8 cellular contexts compared by ENCODE assay signal in the genomic region with DNA sequence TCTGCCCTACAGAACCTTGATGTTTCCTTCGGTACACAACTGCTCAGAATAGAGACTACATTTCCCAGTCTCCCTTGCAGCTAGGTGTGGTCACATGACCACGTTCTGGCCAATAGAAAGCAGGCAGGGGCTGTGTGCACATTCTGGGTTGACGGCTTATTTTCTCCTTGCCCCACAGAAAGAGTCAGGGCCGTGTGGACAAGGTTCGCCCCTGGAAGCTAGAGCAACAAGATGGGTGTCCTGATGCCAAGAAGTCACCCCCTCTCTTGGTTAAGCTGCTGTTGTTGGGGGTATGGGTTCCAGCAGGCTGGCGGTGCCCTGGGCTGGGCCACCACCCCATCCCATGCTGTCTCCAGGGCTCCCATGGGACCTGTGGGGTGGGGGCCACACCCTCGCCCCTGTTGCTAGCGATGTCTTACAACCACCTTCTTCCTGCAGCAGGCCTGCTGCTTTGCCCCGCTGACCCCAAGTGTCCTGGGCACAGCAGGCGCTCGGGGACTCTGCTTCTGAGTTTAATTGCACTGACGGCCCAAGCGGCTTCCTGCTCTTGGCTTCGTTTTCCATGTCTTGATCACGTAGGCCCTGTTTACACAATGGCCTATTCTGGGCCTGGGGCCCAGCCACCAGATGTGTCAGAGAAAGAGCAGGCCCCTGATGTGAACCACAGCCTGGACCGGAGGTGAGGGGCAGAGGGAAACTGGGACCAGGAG. TPM values are rescaled to one million over a fixed set of nuclear protein-coding genes. Genes with fewer than 3 reads are reported as not detected.
DNase-seq lines count a peak whose midpoint lies in the region; ATAC-seq and TF ChIP-seq lines count a peak whose summit lies in the region.

No MANE protein-coding gene starts in this region.

- H3K79me2 ChIP-seq in DND-41 (ENCODE audit: insufficient read depth, low read length) (no peaks in the 10 kb centered on the region), GM23338 (replicated peaks; ENCODE audit: insufficient read depth) (no peaks in the 10 kb centered on the region)

- H3K4me3 ChIP-seq in DND-41 (ENCODE audit: low read depth in 1 of 2, low read length in 2 of 2) (no peak overlapping the region), GM23338 (no peak overlapping the region), NB4 (ENCODE audit: low read depth, low read length) (no peak overlapping the region), spleen (peak overlapping the region in 2 of 8 donors; percentile 7 to 57)

- WGBS in spleen, 5 donors: 46 to 52% (median 50%) methylated on average over 11 to 16 of the region's 16 CpGs

- no peak for TF ChIP-seq CTCF in DND-41 (IDR thresholded peaks at IDR 0.05; ENCODE audit: borderline replicate concordance, extremely low read depth, low read length, poor library complexity, severe bottlenecking)
- TF ChIP-seq CTCF in GM23338 (conservative IDR thresholded peaks at IDR 0.05; ENCODE audit: low read depth in 2 of 2): no peak
- TF ChIP-seq CTCF in NB4 (IDR thresholded peaks at IDR 0.05; ENCODE audit: low read depth, low read length): no peak
- TF ChIP-seq CTCF in spleen (IDR thresholded peaks at IDR 0.05 in 8 of 11, conservative IDR thresholded peaks at IDR 0.05 in 3 of 11): no peak

- peak overlapping the region; percentile 54; the same call in 1 of the 2 replicates for H2AFZ ChIP-seq in DND-41 (ENCODE audit: low read depth, low read length)
- H2AFZ ChIP-seq in GM23338: peak overlapping the region; percentile 38; the same call in 1 of the 2 replicates

- H3K9me3 ChIP-seq in DND-41 (ENCODE audit: insufficient read depth, low read length, severe bottlenecking): no peaks in the 10 kb centered on the region
- no peaks in the 10 kb centered on the region for H3K9me3 ChIP-seq in spleen

- H3K36me3 ChIP-seq in DND-41 (ENCODE audit: insufficient read depth, low read length): no peaks in the 10 kb centered on the region
- no peaks in the 10 kb centered on the region for H3K36me3 ChIP-seq in GM23338 (ENCODE audit: insufficient read depth)
- H3K36me3 ChIP-seq in spleen: peaks cover 0 to 22% (median 2%) of the 10 kb centered on the region in 6 donors

- H3K9me2 ChIP-seq in GM23338 (ENCODE audit: insufficient read depth): no peaks in the 10 kb centered on the region

- H3K27me3 Mint-ChIP-seq in GM23338 (ENCODE audit: insufficient read depth, low read depth, poor library complexity): peaks cover 11% of the 10 kb centered on the region

- H3K36me3 Mint-ChIP-seq in GM23338 (ENCODE audit: low read depth): no peaks in the 10 kb centered on the region

- no peak overlapping the region for H3K9ac ChIP-seq in DND-41 (ENCODE audit: low read depth, low read length)

- no peaks in the 10 kb centered on the region for H3K9me3 Mint-ChIP-seq in GM23338

- H3K27ac Mint-ChIP-seq in GM23338: no peak overlapping the region

- H3K27ac ChIP-seq in DND-41 (ENCODE audit: low read length): no peak overlapping the region
- H3K27ac ChIP-seq in GM23338 (ENCODE audit: low read depth): no peak overlapping the region
- H3K27ac ChIP-seq in spleen: peak overlapping the region; percentile 53 to 86 (median 76)

- H3F3A ChIP-seq in GM23338 (replicated peaks; ENCODE audit: low read depth): no peaks in the 10 kb centered on the region

- H3K4me2 ChIP-seq in DND-41 (ENCODE audit: insufficient read depth, low read length): no peak overlapping the region
- peak overlapping the region; percentile 58; the same call in 1 of the 2 replicates for H3K4me2 ChIP-seq in GM23338

- no peak for TF ChIP-seq POLR2A in NB4 (IDR thresholded peaks at IDR 0.05; ENCODE audit: extremely low read depth, insufficient read length)
- TF ChIP-seq POLR2A in spleen (IDR thresholded peaks at IDR 0.05): no peak

- no peaks in the 10 kb centered on the region for H4K20me1 ChIP-seq in DND-41 (ENCODE audit: insufficient read depth, low read length)
- H4K20me1 ChIP-seq in GM23338 (replicated peaks; ENCODE audit: insufficient read depth): no peaks in the 10 kb centered on the region

- ATAC-seq in DND-41 (ENCODE audit: insufficient read depth, low read depth): peak; percentile 84
- ATAC-seq in GM23338: peak; percentile 80

- peaks cover 9% of the 10 kb centered on the region for H3K4me1 Mint-ChIP-seq in GM23338

- intact Hi-C loops in spleen (cut with DNase I; ENCODE audit: low total_unique reads): loop anchor here (10.0 kb wide), 1 partner anchor 127 kb away; a partner anchor contains a TSS

- peak; percentile 60 for DNase-seq in DND-41
- DNase-seq in GM23338 (ENCODE audit: low spot score): peak; percentile 81
- peak; percentile 66 for DNase-seq in NB4 (ENCODE audit: low read depth)
- peak in 3 of 5 donors; percentile 19 to 48 (median 21) for DNase-seq in T-helper 1 cell
- DNase-seq in central memory CD4-positive, alpha-beta T cell: peak; percentile 40
- DNase-seq in islet precursor cell: peak; percentile 80
- DNase-seq in spleen: peak; percentile 90
- DNase-seq in cortex of kidney (lab: John Stamatoyannopoulos, UW): no peak

- H3K27me3 ChIP-seq in DND-41 (ENCODE audit: insufficient read depth, low read length, poor library complexity) (no peaks in the 10 kb centered on the region), GM23338 (ENCODE audit: insufficient read depth) (no peaks in the 10 kb centered on the region), spleen (replicated peaks in 1 of 7) (no peaks in the 10 kb centered on the region)

- H3K4me1 ChIP-seq in DND-41 (ENCODE audit: insufficient read depth, low read length) (no peaks in the 10 kb centered on the region), GM23338 (ENCODE audit: insufficient read depth) (no peaks in the 10 kb centered on the region), spleen (peaks cover 24 to 80% (median 60%) of the 10 kb centered on the region in 6 donors)

- peak overlapping the region; percentile 36; the same call in 2 of the 3 replicates for H3K4me3 Mint-ChIP-seq in GM23338

TF ChIP-seq in GM23338, 12 proteins besides CTCF, POLR2A, EP300 and RAD21 (continues in another document):
- TF ChIP-seq ZNF331 (CRISPR knock-in tag; IDR thresholded peaks at IDR 0.05; ENCODE audit: low read depth): no peak
- TF ChIP-seq, protein P1, sequence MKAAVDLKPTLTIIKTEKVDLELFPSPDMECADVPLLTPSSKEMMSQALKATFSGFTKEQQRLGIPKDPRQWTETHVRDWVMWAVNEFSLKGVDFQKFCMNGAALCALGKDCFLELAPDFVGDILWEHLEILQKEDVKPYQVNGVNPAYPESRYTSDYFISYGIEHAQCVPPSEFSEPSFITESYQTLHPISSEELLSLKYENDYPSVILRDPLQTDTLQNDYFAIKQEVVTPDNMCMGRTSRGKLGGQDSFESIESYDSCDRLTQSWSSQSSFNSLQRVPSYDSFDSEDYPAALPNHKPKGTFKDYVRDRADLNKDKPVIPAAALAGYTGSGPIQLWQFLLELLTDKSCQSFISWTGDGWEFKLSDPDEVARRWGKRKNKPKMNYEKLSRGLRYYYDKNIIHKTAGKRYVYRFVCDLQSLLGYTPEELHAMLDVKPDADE (IDR thresholded peaks at IDR 0.05): peak; percentile 15; the same call in 1 of the 2 replicates
- TF ChIP-seq CREB1 (CRISPR knock-in tag; IDR thresholded peaks at IDR 0.05; ENCODE audit: low read depth): peak; percentile 40; the same call in 1 of the 2 replicates
- no peak for TF ChIP-seq POLR2AphosphoS5 (IDR thresholded peaks at IDR 0.05; ENCODE audit: low read depth)
- TF ChIP-seq EZH2phosphoT487 (IDR thresholded peaks at IDR 0.05; ENCODE audit: unreplicated experiment): no peak
- TF ChIP-seq ZNF114 (CRISPR knock-in tag; IDR thresholded peaks at IDR 0.05): no peak

RNA-seq across cellular contexts. Expression of a gene that starts 24.9 kb away (rescaled TPM):
- 5.0 and 5.7 TPM in 2 replicates for total RNA-seq in GM23338 (2014; rRNA removed; shearing (Covaris generic))
- polyA plus RNA-seq in GM23338 (2016; fragmentation: Nextera tagmentation; extraction: Ambion mirVana): 3.7 TPM in 2 replicates
- 100 to 1,000 TPM in 6 of 7 donors, 10 to 100 TPM in 1; 91.9 to 172 (median 152) TPM for total RNA-seq in spleen
- polyA plus RNA-seq in spleen: 100 to 1,000 TPM in 2 of 3 donors, 10 to 100 TPM in 1; 57.9 to 156 (median 138) TPM

Comparison
In these comparisons a context has a peak if more than half of its experiments do, and no peak if none do; other contexts are left out.
1. H3K27ac ChIP-seq: peak in spleen (8 of 8); none in DND-41 (single experiment) and GM23338 (single experiment).
2. RNA of a gene that starts 24.9 kb away (total RNA-seq): 91.9 to 172 TPM in spleen; 5.0 to 5.7 TPM in GM23338; every median in the first group is over 10 times any median in the second.